In the genomic region with DNA sequence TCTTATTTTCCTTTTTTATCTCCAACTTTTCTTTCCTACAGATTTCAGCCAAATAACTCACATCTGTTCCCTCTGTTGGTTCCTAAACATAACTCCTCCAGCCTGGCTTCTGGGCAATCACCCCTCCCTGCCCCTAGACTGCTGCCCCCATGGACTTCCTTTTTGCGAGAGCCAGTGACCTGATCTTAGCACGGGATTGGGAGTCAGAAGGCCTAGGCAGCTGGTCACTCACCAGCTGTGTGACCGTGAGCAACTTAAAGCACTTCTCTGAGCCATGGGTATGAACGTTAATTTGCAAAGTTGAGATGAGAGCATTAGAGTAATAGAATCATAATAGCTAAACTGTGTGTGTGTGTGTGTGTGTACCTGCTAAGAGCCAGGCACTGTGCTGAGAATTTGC, we compare ENCODE assay signal across 15 cellular contexts. TPM values are rescaled to one million over a fixed set of nuclear protein-coding genes. Genes with fewer than 3 reads are reported as not detected.
DNase-seq lines count a peak whose midpoint lies in the region; ATAC-seq, FAIRE-seq and TF ChIP-seq lines count a peak whose summit lies in the region.
"Had no signal": no experiment of that assay in that cellular context is flagged by ENCODE, and none has a peak within 500 bp of the region (broad histone marks: within the 10 kb centered on the region; RNA-seq: fewer than 3 reads in every experiment).

No MANE protein-coding gene starts in this region.

- H4K20me1 ChIP-seq in BLaER1 = peaks cover 86% of the 10 kb centered on the region
- no peaks in the 10 kb centered on the region for H4K20me1 ChIP-seq in GM12878 (ENCODE audit: control insufficient read depth, insufficient read depth)

- TF ChIP-seq CTCF in GM12878 (IDR thresholded peaks at IDR 0.05 in 2 of 3, conservative IDR thresholded peaks at IDR 0.05 in 1 of 3; ENCODE audit: control insufficient read depth in 2 of 3, extremely low read depth in 1 of 3, insufficient read depth in 1 of 3, low read depth in 3 of 3, low read length in 3 of 3) = no peak
- TF ChIP-seq CTCF in mucosa of descending colon (IDR thresholded peaks at IDR 0.05) = no peak

- TF ChIP-seq POLR2A in GM12878 (IDR thresholded peaks at IDR 0.05; ENCODE audit: low read depth, low read length) = no peak

- in situ Hi-C loops in GM12878 (cut with MboI) = no loop called here

- CTCF ChIA-PET in GM12878 (lab: Yijun Ruan, JAX) = interaction anchor here (0.8 to 11.5 kb wide), 6 partner anchors 9 to 31 kb away, joined by 3 to 190 read pairs (median 6); no protein-coding TSS in a partner anchor

- FAIRE-seq in GM12878 (lab: Jason Lieb, UNC) = no peak

- no peaks in the 10 kb centered on the region for H3K9me3 ChIP-seq in BLaER1
- no peaks in the 10 kb centered on the region for H3K9me3 ChIP-seq in GM12878 (replicated peaks; ENCODE audit: control insufficient read depth, insufficient read depth, low read length)
- no peaks in the 10 kb centered on the region for H3K9me3 ChIP-seq in mucosa of descending colon
- H3K9me3 ChIP-seq: ovary, SJCRH30 had no signal

- no peak overlapping the region for H3K4me3 ChIP-seq in BLaER1
- 0 out of 2 replicates have a peak overlapping the region, but pooled peaks have one; percentile 21 for H3K4me3 ChIP-seq in GM12878
- H3K4me3 ChIP-seq in mucosa of descending colon = no peak overlapping the region
- H3K4me3 ChIP-seq: ovary, SJCRH30 had no signal

- no peaks in the 10 kb centered on the region for H3K36me3 ChIP-seq in BLaER1
- no peaks in the 10 kb centered on the region for H3K36me3 ChIP-seq in GM12878 (ENCODE audit: control insufficient read depth in 2 of 2, insufficient read depth in 2 of 2, low read length in 1 of 2)
- no peaks in the 10 kb centered on the region for H3K36me3 ChIP-seq in mucosa of descending colon (ENCODE audit: low read depth)
- H3K36me3 ChIP-seq: ovary, SJCRH30 had no signal

- H3K4me2 ChIP-seq in BLaER1 (peak overlapping the region; percentile 95), GM12878 (ENCODE audit: control insufficient read depth, insufficient read depth) (no peak overlapping the region)

- ATAC-seq in GM12878 (no peak), mucosa of descending colon (peak; percentile 31), HG02642 (IDR thresholded peaks at IDR 0.05; ENCODE audit: poor library complexity, unreplicated experiment) (no peak), HG02623 (IDR thresholded peaks at IDR 0.05; ENCODE audit: unreplicated experiment) (no peak), GM21825 (IDR thresholded peaks at IDR 0.05; ENCODE audit: unreplicated experiment) (no peak)

- WGBS in GM12878 (ENCODE audit: insufficient coverage, insufficient replicate concordance, low lambda C conversion rate, missing lambda C conversion rate) = 59% methylated on average over 4 of the region's 4 CpGs

- H3K4me1 ChIP-seq in BLaER1 (peaks cover 94% of the 10 kb centered on the region), GM12878 (ENCODE audit: control insufficient read depth, insufficient read depth, low read length) (peaks cover 39% of the 10 kb centered on the region), mucosa of descending colon (ENCODE audit: low read depth) (no peaks in the 10 kb centered on the region)
- H3K4me1 ChIP-seq: SJCRH30 had no signal

- DNase-seq in CMK (ENCODE audit: low read depth) (peak; percentile 45), GM12878 (ENCODE audit: low read depth, low spot score) (no peak), mucosa of descending colon (no peak), NCI-H1105 treated with DMSO at 0.1 percent for 48 hours (lab: John Stamatoyannopoulos, UW) (no peak)
- DNase-seq: activated naive CD4-positive, alpha-beta T cell treated with Interleukin-2 at 50 U/mL for 16 hours; mesenchymal stem cell; ovary; SJCRH30 had no signal

- TF ChIP-seq RAD21 in GM12878 (IDR thresholded peaks at IDR 0.05; ENCODE audit: insufficient read depth, low read depth, low read length) = no peak

- SMC1A ChIA-PET in GM12878 (lab: Charles Lee; ENCODE audit: uncharacterized antibody, unreplicated experiment) = interaction anchor here (1.0 to 3.2 kb wide), 2 partner anchors 17 to 34 kb away, joined by 3 to 14 read pairs; no protein-coding TSS in a partner anchor

- H3K27me3 ChIP-seq in BLaER1 (peaks cover 64% of the 10 kb centered on the region), GM12878 (replicated peaks in 1 of 2; ENCODE audit: control insufficient read depth in 2 of 2, insufficient read depth in 2 of 2, low read length in 1 of 2) (no peaks in the 10 kb centered on the region)
- H3K27me3 ChIP-seq: ovary had no signal

- POLR2A ChIA-PET in GM12878 (lab: Charles Lee) = interaction anchor here (0.6 kb wide), 1 partner anchor 33 kb away, joined by 3 read pairs; no protein-coding TSS in a partner anchor

- no peak overlapping the region for H2AFZ ChIP-seq in GM12878 (ENCODE audit: control insufficient read depth, low read depth, low read length)

- H3K27ac ChIP-seq in BLaER1 = no peak overlapping the region
- no peak overlapping the region for H3K27ac ChIP-seq in GM12878 (ENCODE audit: control insufficient read depth, insufficient read depth)
- H3K27ac ChIP-seq: ovary, SJCRH30 had no signal

- intact Hi-C loops in GM12878 (cut with micrococcal nuclease; ENCODE audit: unreplicated experiment) (no loop called here), mucosa of descending colon (cut with DNase I, micrococcal nuclease) (no loop called here)

- BruUV-seq in GM12878 (replicated peaks; lab: Mats Ljungman, UMichigan) = no TSS peak

- RAD21 ChIA-PET in GM12878 (lab: Charles Lee; ENCODE audit: unreplicated experiment) = no interaction called here

- no peaks in the 10 kb centered on the region for H3K79me2 ChIP-seq in GM12878 (ENCODE audit: control insufficient read depth, insufficient read depth, low read length)

- H3K9ac ChIP-seq in BLaER1 (no peak overlapping the region), GM12878 (ENCODE audit: control insufficient read depth, insufficient read depth, low read length) (no peak overlapping the region)

- no peak for TF ChIP-seq EP300 in GM12878 (IDR thresholded peaks at IDR 0.05; ENCODE audit: borderline replicate concordance in 1 of 2, control insufficient read depth in 1 of 2, low read depth in 2 of 2, low read length in 2 of 2)

RNA-seq across cellular contexts. Expression of gene MMP9, which starts 4.5 kb away (rescaled TPM):
- total RNA-seq in GM12878 (2013; cell fraction: nucleolus; rRNA removed) = 0.15 TPM in 1 of 2 replicates, not detected in the other
- 0.06 and 0.49 TPM in 2 replicates for total RNA-seq in GM12878 (2014; rRNA removed)
- 0.09 TPM in 1 of 2 replicates, not detected in the other for total RNA-seq in GM12878 (2014; rRNA removed; fragmentation: Illumina TruSeq; extraction: Trizol)
- 0.23 and 0.48 TPM in 2 replicates for total RNA-seq in GM12878 (2021)
- polyA plus RNA-seq in GM12878 (2011; ENCODE audit: low read depth) = not detected
- 0.20 and 0.34 TPM in 2 replicates for polyA plus RNA-seq in GM12878 (2011; rRNA removed)
- 0.64 and 0.75 TPM in 2 replicates for polyA plus RNA-seq in GM12878 (2011; cell fraction: cytosol; rRNA removed)
- polyA plus RNA-seq in GM12878 (2011; cell fraction: nucleus; rRNA removed) = 1.8 TPM in 2 replicates
- 0.28 TPM in 2 replicates for polyA plus RNA-seq in GM12878 (2012)
- 0.10 TPM in 1 of 2 replicates, not detected in the other for polyA plus RNA-seq in GM12878 (2014; fragmentation: Illumina TruSeq; extraction: Trizol)
- polyA plus RNA-seq in GM12878 (2014; fragmentation: Nextera tagmentation; extraction: Ambion mirVana) = under 1 TPM in 1 of 2 experiments, not detected in 1; 0.04 TPM
- polyA plus RNA-seq in GM12878 (2014; rRNA removed) = 0.09 and 0.18 TPM in 2 replicates
- polyA plus RNA-seq in GM12878 (2016; fragmentation: Nextera tagmentation; extraction: Ambion mirVana) = under 1 TPM; 0.09 to 0.20 TPM
- polyA minus RNA-seq in GM12878 (2011; rRNA and poly(A)+ RNA removed) = 0.15 and 0.31 TPM in 2 replicates
- 0.94 and 1.0 TPM in 2 replicates for polyA minus RNA-seq in GM12878 (2011; cell fraction: cytosol; rRNA and poly(A)+ RNA removed)
- 0.36 TPM in 1 of 2 replicates, not detected in the other for polyA minus RNA-seq in GM12878 (2011; cell fraction: nucleus; rRNA and poly(A)+ RNA removed)
- 1 to 10 TPM in 2 of 3 donors, under 1 TPM in 1; 0.52 to 6.7 (median 1.2) TPM for total RNA-seq in mucosa of descending colon
- total RNA-seq: activated CD8-positive, alpha-beta memory T cell treated with anti-CD3 and anti-CD28 coated beads for 36 hours had no signal

RNA-seq across cellular contexts. Expression of gene SLC12A5, which starts 24.8 kb away (rescaled TPM):
- 0.23 TPM in 1 of 2 replicates, not detected in the other for total RNA-seq in GM12878 (2013; cell fraction: nucleolus; rRNA removed)
- 0.05 and 0.34 TPM in 2 replicates for total RNA-seq in GM12878 (2014; rRNA removed)
- 0.72 TPM in 1 of 2 replicates, not detected in the other for total RNA-seq in GM12878 (2014; rRNA removed; fragmentation: Illumina TruSeq; extraction: Trizol)
- 2.7 and 3.1 TPM in 2 replicates for total RNA-seq in GM12878 (2021)
- not detected for polyA plus RNA-seq in GM12878 (2011; ENCODE audit: low read depth)
- 1.0 and 1.7 TPM in 2 replicates for polyA plus RNA-seq in GM12878 (2011; rRNA removed)
- polyA plus RNA-seq in GM12878 (2011; cell fraction: cytosol; rRNA removed) = 2.2 and 6.3 TPM in 2 replicates
- polyA plus RNA-seq in GM12878 (2011; cell fraction: nucleus; rRNA removed) = 1.1 and 2.2 TPM in 2 replicates
- polyA plus RNA-seq in GM12878 (2012) = 2.6 and 3.2 TPM in 2 replicates
- 1.9 TPM in 1 of 2 replicates, not detected in the other for polyA plus RNA-seq in GM12878 (2014; fragmentation: Illumina TruSeq; extraction: Trizol)
- under 1 TPM; 0.26 to 0.37 TPM for polyA plus RNA-seq in GM12878 (2014; fragmentation: Nextera tagmentation; extraction: Ambion mirVana)
- polyA plus RNA-seq in GM12878 (2014; rRNA removed) = 1.3 and 1.6 TPM in 2 replicates
- 1 to 10 TPM; 1.0 to 1.7 TPM for polyA plus RNA-seq in GM12878 (2016; fragmentation: Nextera tagmentation; extraction: Ambion mirVana)
- polyA minus RNA-seq in GM12878 (2011; rRNA and poly(A)+ RNA removed) = 2.4 TPM in 1 of 2 replicates, not detected in the other
- polyA minus RNA-seq in GM12878 (2011; cell fraction: cytosol; rRNA and poly(A)+ RNA removed) = not detected in 2 replicates
- 0.12 and 0.38 TPM in 2 replicates for polyA minus RNA-seq in GM12878 (2011; cell fraction: nucleus; rRNA and poly(A)+ RNA removed)
- 1 to 10 TPM in 1 of 3 donors, not detected in 2; 2.5 TPM for total RNA-seq in mucosa of descending colon
- total RNA-seq: activated CD8-positive, alpha-beta memory T cell treated with anti-CD3 and anti-CD28 coated beads for 36 hours; Daoy; subcutaneous adipose tissue had no signal

RNA-seq across cellular contexts. Expression of gene ZNF335, which starts 32.2 kb away (rescaled TPM):
- 110 and 127 TPM in 2 replicates for total RNA-seq in GM12878 (2013; cell fraction: nucleolus; rRNA removed)
- 19.9 and 24.2 TPM in 2 replicates for total RNA-seq in GM12878 (2014; rRNA removed)
- total RNA-seq in GM12878 (2014; rRNA removed; fragmentation: Illumina TruSeq; extraction: Trizol) = 10.5 and 12.3 TPM in 2 replicates
- 25.0 and 30.1 TPM in 2 replicates for total RNA-seq in GM12878 (2021)
- polyA plus RNA-seq in GM12878 (2011; ENCODE audit: low read depth) = 6.9 TPM
- polyA plus RNA-seq in GM12878 (2011; rRNA removed) = 5.0 and 11.4 TPM in 2 replicates
- 13.1 and 18.1 TPM in 2 replicates for polyA plus RNA-seq in GM12878 (2011; cell fraction: cytosol; rRNA removed)
- 80.6 and 103 TPM in 2 replicates for polyA plus RNA-seq in GM12878 (2011; cell fraction: nucleus; rRNA removed)
- polyA plus RNA-seq in GM12878 (2012) = 13.7 and 15.3 TPM in 2 replicates
- 3.4 and 12.5 TPM in 2 replicates for polyA plus RNA-seq in GM12878 (2014; fragmentation: Illumina TruSeq; extraction: Trizol)
- 1 to 10 TPM in 1 of 2 experiments, under 1 TPM in 1; 0.74 to 1.2 TPM for polyA plus RNA-seq in GM12878 (2014; fragmentation: Nextera tagmentation; extraction: Ambion mirVana)
- polyA plus RNA-seq in GM12878 (2014; rRNA removed) = 24.8 and 27.2 TPM in 2 replicates
- 10 to 100 TPM; 16.5 to 19.5 TPM for polyA plus RNA-seq in GM12878 (2016; fragmentation: Nextera tagmentation; extraction: Ambion mirVana)
- polyA minus RNA-seq in GM12878 (2011; rRNA and poly(A)+ RNA removed) = 28.2 and 32.4 TPM in 2 replicates
- 6.3 and 9.9 TPM in 2 replicates for polyA minus RNA-seq in GM12878 (2011; cell fraction: cytosol; rRNA and poly(A)+ RNA removed)
- polyA minus RNA-seq in GM12878 (2011; cell fraction: nucleus; rRNA and poly(A)+ RNA removed) = 45.3 and 81.1 TPM in 2 replicates
- total RNA-seq in mucosa of descending colon = 10 to 100 TPM; 19.1 to 22.7 (median 20.1) TPM
